8 cellular contexts compared by ENCODE assay signal in genomic region chr4:145679520-145679919, GRCh38. TPM values are rescaled to one million over a fixed set of nuclear protein-coding genes. Genes with fewer than 3 reads are reported as not detected.
A peak's percentile ranks its signal among the peaks of the same experiment; 100 is the strongest.
DNase-seq lines count a peak whose midpoint lies in the region; ATAC-seq and TF ChIP-seq lines count a peak whose summit lies in the region.

No MANE protein-coding gene starts in this region.

- H3K36me3 ChIP-seq in parathyroid adenoma (ENCODE audit: control insufficient read depth, insufficient read depth, low read length), result no peaks in the 10 kb centered on the region
- H3K36me3 ChIP-seq in testis (ENCODE audit: low read depth, missing control alignments), result no peaks in the 10 kb centered on the region

- H3K27ac ChIP-seq in epithelial cell of prostate (peak overlapping the region; percentile 32), parathyroid adenoma (peak overlapping the region; percentile 32), testis (no peak overlapping the region)

- TF ChIP-seq CTCF in parathyroid adenoma (IDR thresholded peaks at IDR 0.05) (no peak), testis (IDR thresholded peaks at IDR 0.05) (no peak)

- TF ChIP-seq POLR2A in testis (IDR thresholded peaks at IDR 0.05), result no peak

- no peak overlapping the region for H2AFZ ChIP-seq in parathyroid adenoma

- H3K9ac ChIP-seq in parathyroid adenoma, result no peak overlapping the region

- H3K27me3 ChIP-seq in parathyroid adenoma (ENCODE audit: control insufficient read depth, insufficient read depth, low read length) (no peaks in the 10 kb centered on the region), testis (no peaks in the 10 kb centered on the region)

- no peak overlapping the region for H3K27ac Mint-ChIP-seq in activated naive CD4-positive, alpha-beta T cell treated with anti-CD3 and anti-CD28 coated beads, Interleukin-2, amount 50 U/mL, for 72 hours

- H3K79me2 ChIP-seq in parathyroid adenoma, result no peaks in the 10 kb centered on the region

- H3K4me3 ChIP-seq in parathyroid adenoma (ENCODE audit: low read depth, low read length) (no peak overlapping the region), testis (no peak overlapping the region)

- intact Hi-C loops in testis (cut with DNase I; ENCODE audit: low total_unique reads), result no loop called here

- H3K9me3 Mint-ChIP-seq in activated naive CD4-positive, alpha-beta T cell treated with anti-CD3 and anti-CD28 coated beads, Interleukin-2, amount 50 U/mL, for 72 hours, result peaks cover 3 to 9% of the 10 kb centered on the region in 2 donors

- H3K9me3 ChIP-seq in parathyroid adenoma (ENCODE audit: control insufficient read depth, low read length) (no peaks in the 10 kb centered on the region), testis (no peaks in the 10 kb centered on the region)

- DNase-seq in EL (peak; percentile 76), NCI-H345 (lab: John Stamatoyannopoulos, UW) (peak; percentile 89), epithelial cell of prostate (ENCODE audit: low read depth, low spot score) (peak; percentile 48), testis (no peak), NOMO-1 treated with dmso at 0.1 percent for 144 hours (lab: John Stamatoyannopoulos, UW; ENCODE audit: unreplicated experiment) (no peak)
- no peak for DNase-seq in activated naive CD4-positive, alpha-beta T cell treated with anti-CD3 and anti-CD28 coated beads, Interleukin-2, amount 50 U/mL, for 72 hours (ENCODE audit: low spot score in 2 of 2)

- no peak for ATAC-seq in activated naive CD4-positive, alpha-beta T cell treated with anti-CD3 and anti-CD28 coated beads, Interleukin-2, amount 50 U/mL, for 72 hours
- no peak for ATAC-seq in HG03460 (IDR thresholded peaks at IDR 0.05; ENCODE audit: unreplicated experiment)

- peak overlapping the region; percentile 33 for H3K4me2 ChIP-seq in parathyroid adenoma (ENCODE audit: low read length)

- H3K36me3 Mint-ChIP-seq in activated naive CD4-positive, alpha-beta T cell treated with anti-CD3 and anti-CD28 coated beads, Interleukin-2, amount 50 U/mL, for 72 hours, result peaks cover 0 to 10% of the 10 kb centered on the region in 2 donors

- peaks cover 3% of the 10 kb centered on the region for H3K4me1 ChIP-seq in parathyroid adenoma
- H3K4me1 ChIP-seq in testis, result no peaks in the 10 kb centered on the region

- 56 to 78% methylated on average over 1 of the region's 1 CpG for WGBS in testis, 2 donors

RNA-seq across cellular contexts. Expression of gene C4orf51, which starts 0.4 kb away (rescaled TPM):
- 1 to 10 TPM in 1 of 2 donors, under 1 TPM in 1; 0.87 to 1.3 TPM for total RNA-seq in testis
- polyA plus RNA-seq in testis (ENCODE audit: insufficient read depth, low read depth, low replicate concordance), result 10.6 TPM
- total RNA-seq in activated naive CD4-positive, alpha-beta T cell treated with anti-CD3 and anti-CD28 coated beads, Interleukin-2, amount 50 U/mL, for 72 hours, result not detected

Comparison
In these comparisons a context has a peak if more than half of its experiments do, and no peak if none do; other contexts are left out.
1. DNase-seq: peak in EL (single experiment), NCI-H345 (single experiment) and epithelial cell of prostate (single experiment); none in testis (single experiment), activated naive CD4-positive, alpha-beta T cell treated with anti-CD3 and anti-CD28 coated beads, Interleukin-2, amount 50 U/mL, for 72 hours (0 of 2) and NOMO-1 treated with dmso at 0.1 percent for 144 hours (single experiment).
2. H3K27ac ChIP-seq: peak in epithelial cell of prostate (single experiment) and parathyroid adenoma (single experiment); none in testis (0 of 2).